Comparison of ENCODE assay signal across 7 cellular contexts in genomic region chr7:67031685-67032084, GRCh38. TPM values are rescaled to one million over a fixed set of nuclear protein-coding genes. Genes with fewer than 3 reads are reported as not detected.
A peak's percentile ranks its signal among the peaks of the same experiment; 100 is the strongest.
DNase-seq lines count a peak whose midpoint lies in the region; ATAC-seq, FAIRE-seq and TF ChIP-seq lines count a peak whose summit lies in the region.
"Not testable (repeated sequence)": the region's sequence is repeated elsewhere in the genome, so short reads cannot be mapped to it uniquely, and the experiment has no call there.

No MANE protein-coding gene starts in this region.

- not testable (repeated sequence) for H3K27me3 ChIP-seq in Panc1 (ENCODE audit: control insufficient read depth, insufficient read depth, low read length); GM12878 (replicated peaks in 1 of 2; ENCODE audit: control insufficient read depth in 2 of 2, insufficient read depth in 2 of 2, low read length in 1 of 2); H1 (replicated peaks in 1 of 4; ENCODE audit: control insufficient read depth in 3 of 4, extremely low read depth in 1 of 4, insufficient read depth in 3 of 4, low read length in 3 of 4)

- ATAC-seq in HG02610 (IDR thresholded peaks at IDR 0.05; ENCODE audit: unreplicated experiment) = peak; percentile 65
- ATAC-seq in Panc1 = not testable (repeated sequence)
- ATAC-seq in activated T-cell treated with anti-CD3 and anti-CD28 coated beads, Interleukin-2, amount 50 U/mL, for 72 hours (replicated peaks in 1 of 2) = peak; percentile 24 to 71
- peak; percentile 64 for ATAC-seq in GM12878
- ATAC-seq in stimulated activated naive B cell treated with anti-CD40 and anti-IgM and Interleukin-4, amounts not matched to agents 10 μg/mL and 1 μg/mL and 100 μg/mL, for 72 hours (replicated peaks) = peak; percentile 46 to 76

- H3K14ac ChIP-seq in H1 (ENCODE audit: insufficient read length) = not testable (repeated sequence)

- not testable (repeated sequence) for TF ChIP-seq RAD21 in GM12878 (IDR thresholded peaks at IDR 0.05; ENCODE audit: insufficient read depth, low read depth, low read length); H1 (IDR thresholded peaks at IDR 0.05 in 1 of 2, conservative IDR thresholded peaks at IDR 0.05 in 1 of 2; ENCODE audit: low read depth in 2 of 2, low read length in 2 of 2)

- H3K4me1 ChIP-seq in Panc1 (ENCODE audit: control insufficient read depth, insufficient read depth, low read length); GM12878 (ENCODE audit: control insufficient read depth, insufficient read depth, low read length); H1 (replicated peaks in 1 of 4; ENCODE audit: control insufficient read depth in 3 of 4, insufficient read depth in 4 of 4, low read length in 3 of 4): not testable (repeated sequence)

- not testable (repeated sequence) for H2BK20ac ChIP-seq in H1 (ENCODE audit: low read length)

- RAD21 ChIA-PET in GM12878 (lab: Charles Lee; ENCODE audit: unreplicated experiment) = not testable (repeated sequence)

- not testable (repeated sequence) for H2BK120ac ChIP-seq in H1 (replicated peaks; ENCODE audit: low read depth, low read length)

- not testable (repeated sequence) for H3K9me3 ChIP-seq in Panc1 (ENCODE audit: control insufficient read depth, insufficient read depth, low read depth, low read length); GM12878 (replicated peaks; ENCODE audit: control insufficient read depth, insufficient read depth, low read length); H1 (ENCODE audit: insufficient read depth in 2 of 2, low read depth in 1 of 2, low read length in 1 of 2)

- not testable (repeated sequence) for H2BK15ac ChIP-seq in H1 (ENCODE audit: low read length)

- H3K4me3 ChIP-seq in Panc1 (ENCODE audit: low read depth in 2 of 2, low read length in 2 of 2); GM12878; H1 (ENCODE audit: extremely low read depth in 1 of 4, insufficient read depth in 2 of 4, low read depth in 3 of 4, low read length in 4 of 4): not testable (repeated sequence)

- H4K91ac ChIP-seq in H1 (replicated peaks; ENCODE audit: insufficient read length, low read length) = not testable (repeated sequence)

- H3K23me2 ChIP-seq in H1 (ENCODE audit: low read depth, low read length) = not testable (repeated sequence)

- H2BK12ac ChIP-seq in H1 (ENCODE audit: low read depth, low read length) = not testable (repeated sequence)

- BruUV-seq in Panc1 (replicated peaks; lab: Mats Ljungman, UMichigan) = TSS peak; percentile 53
- not testable (repeated sequence) for BruUV-seq in GM12878 (replicated peaks; lab: Mats Ljungman, UMichigan)

- CTCF ChIA-PET in Panc1 (lab: Charles Lee); H1 (lab: Charles Lee; ENCODE audit: partially characterized antibody): not testable (repeated sequence)
- CTCF ChIA-PET in GM12878 (lab: Yijun Ruan, JAX) = interaction anchor here (0.7 kb wide), 1 partner anchor 9 kb away, joined by 3 read pairs; no protein-coding TSS in a partner anchor

- not testable (repeated sequence) for TF ChIP-seq CTCF in D721Med (IDR thresholded peaks at IDR 0.05; ENCODE audit: insufficient read depth, missing control alignments); Panc1 (IDR thresholded peaks at IDR 0.05); GM12878 (IDR thresholded peaks at IDR 0.05 in 2 of 3, conservative IDR thresholded peaks at IDR 0.05 in 1 of 3; ENCODE audit: control insufficient read depth in 2 of 3, extremely low read depth in 1 of 3, insufficient read depth in 1 of 3, low read depth in 3 of 3, low read length in 3 of 3); H1 (IDR thresholded peaks at IDR 0.05; ENCODE audit: control extremely low read depth in 1 of 3, insufficient read depth in 1 of 3, low read depth in 1 of 3, low read length in 3 of 3)

- TF ChIP-seq EP300 in GM12878 (IDR thresholded peaks at IDR 0.05; ENCODE audit: borderline replicate concordance in 1 of 2, control insufficient read depth in 1 of 2, low read depth in 2 of 2, low read length in 2 of 2); H1 (IDR thresholded peaks at IDR 0.05; ENCODE audit: borderline replicate concordance in 1 of 2, low read depth in 2 of 2, low read length in 2 of 2): not testable (repeated sequence)

- H4K5ac ChIP-seq in H1 (ENCODE audit: insufficient read length, low read depth, low read length) = not testable (repeated sequence)

- FAIRE-seq in D721Med (lab: Jason Lieb, UNC) = peak; percentile 35
- FAIRE-seq in GM12878 (lab: Jason Lieb, UNC) = not testable (repeated sequence)
- FAIRE-seq in H1 (lab: Jason Lieb, UNC) = peak; percentile 32

- not testable (repeated sequence) for H4K8ac ChIP-seq in H1 (ENCODE audit: extremely low read depth, insufficient read depth, low read length)

- not testable (repeated sequence) for TF ChIP-seq POLR2A in GM12878 (IDR thresholded peaks at IDR 0.05; ENCODE audit: low read depth, low read length); H1 (IDR thresholded peaks at IDR 0.05; ENCODE audit: control extremely low read depth in 1 of 2, low read depth in 2 of 2, low read length in 2 of 2)

- not testable (repeated sequence) for H2BK5ac ChIP-seq in H1 (ENCODE audit: low read depth, low read length)

- POLR2A ChIA-PET in Panc1 (lab: Charles Lee); GM12878 (lab: Charles Lee); H1 (lab: Charles Lee; ENCODE audit: partially characterized antibody): not testable (repeated sequence)

- H2AFZ ChIP-seq in GM12878 (ENCODE audit: control insufficient read depth, low read depth, low read length); H1 (ENCODE audit: low read length): not testable (repeated sequence)

- not testable (repeated sequence) for H2AK5ac ChIP-seq in H1 (ENCODE audit: low read depth, low read length)

- H3K27ac ChIP-seq in Panc1 (ENCODE audit: low read length); GM12878 (ENCODE audit: control insufficient read depth, insufficient read depth); H1 (ENCODE audit: low read depth, low read length): not testable (repeated sequence)

- H4K20me1 ChIP-seq in GM12878 (ENCODE audit: control insufficient read depth, insufficient read depth); H1 (replicated peaks in 1 of 2; ENCODE audit: control insufficient read depth in 1 of 2, insufficient read depth in 2 of 2, low read length in 2 of 2): not testable (repeated sequence)

- not testable (repeated sequence) for H3K36me3 ChIP-seq in Panc1 (ENCODE audit: control insufficient read depth, insufficient read depth, low read length); GM12878 (ENCODE audit: control insufficient read depth in 2 of 2, insufficient read depth in 2 of 2, low read length in 1 of 2)
- H3K36me3 ChIP-seq in H1 (ENCODE audit: control insufficient read depth in 2 of 4, insufficient read depth in 4 of 4, low read length in 3 of 4) = peaks cover 0 to 13% (median 4%) of the 10 kb centered on the region in 4 experiments; a peak in 2 of 8 replicates

- H3K27ac Mint-ChIP-seq in activated T-cell treated with anti-CD3 and anti-CD28 coated beads, Interleukin-2, amount 50 U/mL, for 72 hours; stimulated activated naive B cell treated with anti-CD40 and anti-IgM and Interleukin-4, amounts not matched to agents 10 μg/mL and 1 μg/mL and 100 μg/mL, for 72 hours: not testable (repeated sequence)

- H3K4me1 Mint-ChIP-seq in activated T-cell treated with anti-CD3 and anti-CD28 coated beads, Interleukin-2, amount 50 U/mL, for 72 hours (ENCODE audit: low read depth); stimulated activated naive B cell treated with anti-CD40 and anti-IgM and Interleukin-4, amounts not matched to agents 10 μg/mL and 1 μg/mL and 100 μg/mL, for 72 hours: not testable (repeated sequence)

- not testable (repeated sequence) for H3K4me2 ChIP-seq in GM12878 (ENCODE audit: control insufficient read depth, insufficient read depth); H1 (ENCODE audit: insufficient read depth in 1 of 2, low read depth in 2 of 2, low read length in 2 of 2)

- peaks cover 14 to 41% of the 10 kb centered on the region in 2 donors for H3K36me3 Mint-ChIP-seq in activated T-cell treated with anti-CD3 and anti-CD28 coated beads, Interleukin-2, amount 50 U/mL, for 72 hours (ENCODE audit: insufficient read depth in 2 of 2)
- peaks cover 48 to 54% of the 10 kb centered on the region in 2 donors for H3K36me3 Mint-ChIP-seq in stimulated activated naive B cell treated with anti-CD40 and anti-IgM and Interleukin-4, amounts not matched to agents 10 μg/mL and 1 μg/mL and 100 μg/mL, for 72 hours

- H3K18ac ChIP-seq in H1 (ENCODE audit: extremely low read depth, low read length) = not testable (repeated sequence)

- DNase-seq in D721Med (ENCODE audit: insufficient read length, low spot score); Panc1 (ENCODE audit: low read depth, low spot score); activated T-cell treated with anti-CD3 and anti-CD28 coated beads, Interleukin-2, amount 50 U/mL, for 72 hours; GM12878 (ENCODE audit: low read depth, low spot score); H1 (ENCODE audit: low read depth in 1 of 2, low spot score in 2 of 2); stimulated activated naive B cell treated with anti-CD40 and anti-IgM and Interleukin-4, amounts not matched to agents 10 μg/mL and 1 μg/mL and 100 μg/mL, for 72 hours: not testable (repeated sequence)

- not testable (repeated sequence) for H3K56ac ChIP-seq in H1 (replicated peaks; ENCODE audit: insufficient read length, low read depth, low read length)

- 38% methylated on average over 1 of the region's 2 CpGs for WGBS in GM12878 (ENCODE audit: insufficient coverage, insufficient replicate concordance, low lambda C conversion rate, missing lambda C conversion rate)
- WGBS in H1 (ENCODE audit: extremely low coverage in 1 of 2, insufficient coverage in 1 of 2, insufficient read length in 1 of 2, insufficient replicate concordance in 2 of 2, low coverage in 1 of 2, low lambda C conversion rate in 2 of 2, missing lambda C conversion rate in 1 of 2), 2 experiments = 96% methylated on average over 1 of the region's 2 CpGs; no CpG with 5 or more reads in 1 of the 2 experiments

- in situ Hi-C loops in Panc1 (cut with HindIII; ENCODE audit: low pct_unique_long_range_greater_than_20kb, low sequenced_read_pairs) = not testable (repeated sequence)
- in situ Hi-C loops in GM12878 (cut with MboI) = loop anchor here (25.0 kb wide), 1 partner anchor 281 kb away; no protein-coding TSS in a partner anchor

- intact Hi-C loops in Panc1 (cut with micrococcal nuclease; ENCODE audit: unreplicated experiment); GM12878 (cut with micrococcal nuclease; ENCODE audit: unreplicated experiment): not testable (repeated sequence)

- H3K4me3 Mint-ChIP-seq in activated T-cell treated with anti-CD3 and anti-CD28 coated beads, Interleukin-2, amount 50 U/mL, for 72 hours; stimulated activated naive B cell treated with anti-CD40 and anti-IgM and Interleukin-4, amounts not matched to agents 10 μg/mL and 1 μg/mL and 100 μg/mL, for 72 hours: not testable (repeated sequence)

- H3K79me2 ChIP-seq in GM12878 (ENCODE audit: control insufficient read depth, insufficient read depth, low read length); H1 (ENCODE audit: control insufficient read depth in 1 of 2, insufficient read depth in 2 of 2, low read length in 2 of 2): not testable (repeated sequence)

- SMC1A ChIA-PET in GM12878 (lab: Charles Lee; ENCODE audit: uncharacterized antibody, unreplicated experiment) = not testable (repeated sequence)

- H3K23ac ChIP-seq in H1 (ENCODE audit: insufficient read length) = not testable (repeated sequence)

- H3K4ac ChIP-seq in H1 (replicated peaks; ENCODE audit: insufficient read length, low read depth, low read length) = not testable (repeated sequence)

- not testable (repeated sequence) for H3K27me3 Mint-ChIP-seq in activated T-cell treated with anti-CD3 and anti-CD28 coated beads, Interleukin-2, amount 50 U/mL, for 72 hours (ENCODE audit: low read depth); stimulated activated naive B cell treated with anti-CD40 and anti-IgM and Interleukin-4, amounts not matched to agents 10 μg/mL and 1 μg/mL and 100 μg/mL, for 72 hours

- not testable (repeated sequence) for H3K79me1 ChIP-seq in H1 (ENCODE audit: low read depth, low read length)

- H3K9ac ChIP-seq in GM12878 (ENCODE audit: control insufficient read depth, insufficient read depth, low read length); H1 (replicated peaks in 1 of 4; ENCODE audit: extremely low read depth in 1 of 4, low read depth in 3 of 4, low read length in 3 of 4): not testable (repeated sequence)

- H3K9me3 Mint-ChIP-seq in activated T-cell treated with anti-CD3 and anti-CD28 coated beads, Interleukin-2, amount 50 U/mL, for 72 hours; stimulated activated naive B cell treated with anti-CD40 and anti-IgM and Interleukin-4, amounts not matched to agents 10 μg/mL and 1 μg/mL and 100 μg/mL, for 72 hours: not testable (repeated sequence)

RNA-seq across cellular contexts. Expression of gene TYW1, which starts 35.1 kb away (rescaled TPM):
- total RNA-seq in Panc1 (2021; ENCODE audit: unreplicated experiment) (24.5 TPM), GM12878 (2014; rRNA removed) (18.2 and 19.6 TPM in 2 replicates), GM12878 (2014; rRNA removed; fragmentation: Illumina TruSeq; extraction: Trizol) (20.9 and 23.7 TPM in 2 replicates), GM12878 (2021) (18.7 and 18.9 TPM in 2 replicates)
- 18.8 TPM for polyA plus RNA-seq in Panc1 (2012; ENCODE audit: insufficient read length)
- 10 to 100 TPM; 17.1 to 21.8 TPM for total RNA-seq in activated T-cell treated with anti-CD3 and anti-CD28 coated beads, Interleukin-2, amount 50 U/mL, for 72 hours
- 68.4 and 80.7 TPM in 2 replicates for total RNA-seq in GM12878 (2013; cell fraction: nucleolus; rRNA removed)
- polyA plus RNA-seq in GM12878 (2011; ENCODE audit: low read depth) = 7.5 TPM
- polyA plus RNA-seq in GM12878 (2011; rRNA removed) (16.9 and 19.3 TPM in 2 replicates), GM12878 (2014; fragmentation: Illumina TruSeq; extraction: Trizol) (21.6 and 21.9 TPM in 2 replicates), GM12878 (2014; fragmentation: Nextera tagmentation; extraction: Ambion mirVana) (10 to 100 TPM; 11.3 to 17.4 TPM), GM12878 (2014; rRNA removed) (13.7 and 15.3 TPM in 2 replicates), GM12878 (2016; fragmentation: Nextera tagmentation; extraction: Ambion mirVana) (10 to 100 TPM; 26.5 to 29.0 TPM), H1 (2011; rRNA removed) (6.2 and 8.8 TPM in 2 replicates)
- 11.9 and 12.1 TPM in 2 replicates for polyA plus RNA-seq in GM12878 (2011; cell fraction: cytosol; rRNA removed)
- polyA plus RNA-seq in GM12878 (2011; cell fraction: nucleus; rRNA removed) = 9.4 and 10.9 TPM in 2 replicates
- 9.2 and 10.2 TPM in 2 replicates for polyA plus RNA-seq in GM12878 (2012)
- polyA minus RNA-seq in GM12878 (2011; rRNA and poly(A)+ RNA removed) = 27.8 and 29.3 TPM in 2 replicates
- 5.5 and 7.2 TPM in 2 replicates for polyA minus RNA-seq in GM12878 (2011; cell fraction: cytosol; rRNA and poly(A)+ RNA removed)
- polyA minus RNA-seq in GM12878 (2011; cell fraction: nucleus; rRNA and poly(A)+ RNA removed) = 15.5 and 15.9 TPM in 2 replicates
- total RNA-seq in H1 (2021; fragmentation: NEBNext Ultra II Directional; extraction: Animal tissue kit (Norgen Biotek cat#: 25700)) = 16.1 and 16.2 TPM in 2 replicates
- 11.5 TPM for polyA plus RNA-seq in H1 (2011; cell fraction: cytosol; rRNA removed)
- polyA plus RNA-seq in H1 (2011; cell fraction: nucleus; rRNA removed) = 9.0 TPM
- 12.4 to 15.6 TPM (median 13.4 TPM) in 4 replicates for polyA plus RNA-seq in H1 (2012, experiment 1 of 2)
- polyA plus RNA-seq in H1 (2012, experiment 2 of 2) = 1.4 TPM
- polyA plus RNA-seq in H1 (2013, experiment 1 of 2) = 20.3 TPM
- polyA plus RNA-seq in H1 (2013, experiment 2 of 2) = 24.3 TPM
- 33.2 and 35.2 TPM in 2 replicates for polyA minus RNA-seq in H1 (2011; rRNA and poly(A)+ RNA removed)
- polyA minus RNA-seq in H1 (2011; cell fraction: cytosol; rRNA and poly(A)+ RNA removed) = 7.9 TPM
- polyA minus RNA-seq in H1 (2011; cell fraction: nucleus; rRNA and poly(A)+ RNA removed) = 17.7 TPM

RNA-seq across cellular contexts. Expression of gene SBDS, which starts 36.3 kb away (rescaled TPM):
- total RNA-seq in Panc1 (2021; ENCODE audit: unreplicated experiment) (82.8 TPM), GM12878 (2014; rRNA removed) (28.7 and 33.1 TPM in 2 replicates), GM12878 (2014; rRNA removed; fragmentation: Illumina TruSeq; extraction: Trizol) (33.2 and 35.4 TPM in 2 replicates), GM12878 (2021) (29.4 and 31.2 TPM in 2 replicates)
- 51.7 TPM for polyA plus RNA-seq in Panc1 (2012; ENCODE audit: insufficient read length)
- total RNA-seq in activated T-cell treated with anti-CD3 and anti-CD28 coated beads, Interleukin-2, amount 50 U/mL, for 72 hours = 10 to 100 TPM; 82.8 to 88.3 TPM
- 5.2 and 9.0 TPM in 2 replicates for total RNA-seq in GM12878 (2013; cell fraction: nucleolus; rRNA removed)
- polyA plus RNA-seq in GM12878 (2011; ENCODE audit: low read depth) = 19.8 TPM
- polyA plus RNA-seq in GM12878 (2011; rRNA removed) (31.0 and 52.0 TPM in 2 replicates), GM12878 (2014; fragmentation: Illumina TruSeq; extraction: Trizol) (46.6 and 61.2 TPM in 2 replicates), GM12878 (2014; fragmentation: Nextera tagmentation; extraction: Ambion mirVana) (10 to 100 TPM; 22.4 to 34.3 TPM), GM12878 (2014; rRNA removed) (26.7 and 30.9 TPM in 2 replicates), GM12878 (2016; fragmentation: Nextera tagmentation; extraction: Ambion mirVana) (10 to 100 TPM; 60.1 to 63.0 TPM), H1 (2011; rRNA removed) (5.3 and 8.2 TPM in 2 replicates)
- polyA plus RNA-seq in GM12878 (2011; cell fraction: cytosol; rRNA removed) = 10.0 and 13.9 TPM in 2 replicates
- polyA plus RNA-seq in GM12878 (2011; cell fraction: nucleus; rRNA removed) = 9.9 and 13.1 TPM in 2 replicates
- 25.1 and 25.9 TPM in 2 replicates for polyA plus RNA-seq in GM12878 (2012)
- 6.9 and 14.0 TPM in 2 replicates for polyA minus RNA-seq in GM12878 (2011; rRNA and poly(A)+ RNA removed)
- 11.2 and 12.4 TPM in 2 replicates for polyA minus RNA-seq in GM12878 (2011; cell fraction: cytosol; rRNA and poly(A)+ RNA removed)
- polyA minus RNA-seq in GM12878 (2011; cell fraction: nucleus; rRNA and poly(A)+ RNA removed) = 5.4 and 11.7 TPM in 2 replicates
- total RNA-seq in H1 (2021; fragmentation: NEBNext Ultra II Directional; extraction: Animal tissue kit (Norgen Biotek cat#: 25700)) = 27.5 and 27.9 TPM in 2 replicates
- polyA plus RNA-seq in H1 (2011; cell fraction: cytosol; rRNA removed) = 16.6 TPM
- polyA plus RNA-seq in H1 (2011; cell fraction: nucleus; rRNA removed) = 5.1 TPM
- 14.5 to 19.9 TPM (median 15.9 TPM) in 4 replicates for polyA plus RNA-seq in H1 (2012, experiment 1 of 2)
- polyA plus RNA-seq in H1 (2012, experiment 2 of 2) = 2.7 TPM
- 22.8 TPM for polyA plus RNA-seq in H1 (2013, experiment 1 of 2)
- polyA plus RNA-seq in H1 (2013, experiment 2 of 2) = 22.4 TPM
- polyA minus RNA-seq in H1 (2011; rRNA and poly(A)+ RNA removed) = 3.0 and 4.3 TPM in 2 replicates
- 18.9 TPM for polyA minus RNA-seq in H1 (2011; cell fraction: cytosol; rRNA and poly(A)+ RNA removed)
- 8.5 TPM for polyA minus RNA-seq in H1 (2011; cell fraction: nucleus; rRNA and poly(A)+ RNA removed)
